ENCODE assay signal across 8 cellular contexts in the genomic region with DNA sequence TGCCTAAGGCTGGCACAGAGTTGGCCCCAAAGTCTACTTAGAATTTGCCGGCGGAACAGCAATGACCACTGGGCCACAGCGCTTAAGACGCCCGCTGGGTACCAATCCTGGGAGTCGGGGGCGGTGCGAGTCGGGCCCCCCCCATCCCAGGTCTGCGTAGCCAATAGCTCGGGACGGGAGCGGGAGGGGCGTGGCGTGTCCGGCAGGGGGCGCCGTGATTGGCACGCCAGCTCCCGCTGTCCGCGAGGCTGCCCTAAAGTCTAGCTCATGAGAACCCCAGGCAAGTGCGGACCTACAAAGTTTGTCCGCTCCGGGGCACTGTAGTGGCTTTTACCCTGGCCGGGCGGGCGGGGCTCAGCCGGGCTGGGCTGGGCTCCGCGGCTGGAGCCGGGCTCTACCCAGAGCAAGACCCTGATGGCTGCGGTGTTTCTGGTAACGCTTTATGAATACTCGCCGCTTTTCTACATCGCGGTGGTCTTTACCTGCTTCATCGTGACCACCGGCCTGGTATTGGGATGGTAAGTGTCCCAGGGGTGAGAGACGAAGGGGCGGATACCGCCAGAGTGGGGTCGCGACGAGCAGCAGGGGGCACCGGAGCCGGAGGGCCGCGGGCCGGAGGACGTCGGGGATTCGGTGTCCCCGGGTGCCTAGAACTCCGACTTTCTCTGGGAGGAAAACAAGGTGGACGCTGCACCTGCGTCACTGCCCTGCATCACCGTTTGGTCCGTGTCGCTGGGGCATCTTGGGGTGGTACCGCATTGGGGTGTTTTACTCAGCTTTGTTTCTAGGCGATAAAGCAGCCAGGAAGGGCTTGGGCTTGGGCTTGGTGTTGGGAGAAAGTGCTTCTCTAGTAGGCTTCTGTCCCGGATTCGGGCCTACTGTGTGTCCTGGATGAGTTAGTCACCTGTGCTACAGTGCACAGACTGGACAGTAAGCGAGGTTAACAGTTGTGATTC. TPM values are rescaled to one million over a fixed set of nuclear protein-coding genes. Genes with fewer than 3 reads are reported as not detected.
A peak's percentile ranks its signal among the peaks of the same experiment; 100 is the strongest.
DNase-seq lines count a peak whose midpoint lies in the region; ATAC-seq and TF ChIP-seq lines count a peak whose summit lies in the region.

A gene with protein sequence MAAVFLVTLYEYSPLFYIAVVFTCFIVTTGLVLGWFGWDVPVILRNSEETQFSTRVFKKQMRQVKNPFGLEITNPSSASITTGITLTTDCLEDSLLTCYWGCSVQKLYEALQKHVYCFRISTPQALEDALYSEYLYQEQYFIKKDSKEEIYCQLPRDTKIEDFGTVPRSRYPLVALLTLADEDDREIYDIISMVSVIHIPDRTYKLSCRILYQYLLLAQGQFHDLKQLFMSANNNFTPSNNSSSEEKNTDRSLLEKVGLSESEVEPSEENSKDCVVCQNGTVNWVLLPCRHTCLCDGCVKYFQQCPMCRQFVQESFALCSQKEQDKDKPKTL (plus strand): TSS at position 361 of the 956 bp plus-strand sequence. CDS start 54 bp downstream, at position 415.

- POLR2A ChIA-PET in RWPE1 (lab: Yijun Ruan, JAX; ENCODE audit: low non-redundant PET), result interaction anchor here (0.6 to 0.9 kb wide), 2 partner anchors 22 kb away, joined by 3 read pairs; no protein-coding TSS in a partner anchor

- H3K27me3 Mint-ChIP-seq in activated T-helper 17 cell treated with anti-CD3 and anti-CD28 coated beads, Interleukin-2, amount 50 U/mL, for 72 hours, result no peaks in the 10 kb centered on the region
- peaks cover 0 to 5% of the 10 kb centered on the region in 2 donors for H3K27me3 Mint-ChIP-seq in natural killer cell (ENCODE audit: low read depth in 2 of 2)

- no peaks in the 10 kb centered on the region for H3K9me3 Mint-ChIP-seq in activated T-helper 17 cell treated with anti-CD3 and anti-CD28 coated beads, Interleukin-2, amount 50 U/mL, for 72 hours
- no peaks in the 10 kb centered on the region for H3K9me3 Mint-ChIP-seq in natural killer cell

- peaks cover 27% of the 10 kb centered on the region for H3K4me1 Mint-ChIP-seq in activated T-helper 17 cell treated with anti-CD3 and anti-CD28 coated beads, Interleukin-2, amount 50 U/mL, for 72 hours
- peaks cover 44 to 55% of the 10 kb centered on the region in 2 donors for H3K4me1 Mint-ChIP-seq in natural killer cell

- peak within 1 kb of the TSS; percentile 74 for H3K27ac ChIP-seq in RWPE1
- peak within 1 kb of the TSS; percentile 69 for H3K27ac ChIP-seq in fibroblast of lung (ENCODE audit: insufficient read depth, low read length)

- H3K9ac ChIP-seq in fibroblast of lung (ENCODE audit: insufficient read depth, low read length), result peak within 1 kb of the TSS; percentile 77

- H3K4me3 Mint-ChIP-seq in activated T-helper 17 cell treated with anti-CD3 and anti-CD28 coated beads, Interleukin-2, amount 50 U/mL, for 72 hours, result peak within 1 kb of the TSS; percentile 89
- H3K4me3 Mint-ChIP-seq in natural killer cell, result peak within 1 kb of the TSS; percentile 95

- H3K27ac Mint-ChIP-seq in activated T-helper 17 cell treated with anti-CD3 and anti-CD28 coated beads, Interleukin-2, amount 50 U/mL, for 72 hours, result peak within 1 kb of the TSS; percentile 97
- peak within 1 kb of the TSS; percentile 84 to 97 for H3K27ac Mint-ChIP-seq in natural killer cell

- CTCF ChIA-PET in RWPE1 (lab: Yijun Ruan, JAX), result interaction anchor here (0.6 to 0.7 kb wide), 2 partner anchors 26 to 150 kb away, joined by 3 read pairs; no protein-coding TSS in a partner anchor

- H4K20me1 ChIP-seq in fibroblast of lung (ENCODE audit: control insufficient read depth, extremely low read depth, insufficient read depth, low read length), result no peaks in the 10 kb centered on the region

- peak within 1 kb of the TSS; percentile 93 for H3K4me3 ChIP-seq in LNCaP clone FGC (ENCODE audit: low read depth, low read length)
- H3K4me3 ChIP-seq in fibroblast of lung (replicated peaks in 1 of 4; ENCODE audit: control extremely low read depth in 1 of 4, insufficient read depth in 1 of 4, low read depth in 3 of 4, low read length in 4 of 4), result peak within 1 kb of the TSS; percentile 78 to 93 (median 90)

- H3K9me3 ChIP-seq in fibroblast of lung (ENCODE audit: control insufficient read depth, insufficient read depth, low read depth, low read length), result no peaks in the 10 kb centered on the region

- intact Hi-C loops in natural killer cell (cut with micrococcal nuclease), result loop anchor here (1.0 to 5.0 kb wide), 4 partner anchors 22 to 392 kb away; a partner anchor contains a TSS

- H3K79me2 ChIP-seq in fibroblast of lung (ENCODE audit: control insufficient read depth, insufficient read depth, low read length), result peaks cover 27% of the 10 kb centered on the region

- peak within 1 kb of the TSS; percentile 95 for H2AFZ ChIP-seq in fibroblast of lung (ENCODE audit: low read length)

- TF ChIP-seq CTCF in LNCaP clone FGC (IDR thresholded peaks at IDR 0.05; ENCODE audit: control insufficient read depth, extremely low read depth, insufficient read depth) (peak; percentile 62), RWPE1 (conservative IDR thresholded peaks at IDR 0.05; ENCODE audit: low read depth) (peak; percentile 54), fibroblast of lung (conservative IDR thresholded peaks at IDR 0.05 in 1 of 2, IDR thresholded peaks at IDR 0.05 in 1 of 2; ENCODE audit: low read depth in 1 of 2, low read length in 2 of 2) (peak; percentile 17 to 34), natural killer cell (IDR thresholded peaks at IDR 0.05) (peak; percentile 50)

- H3K27me3 ChIP-seq in fibroblast of lung (ENCODE audit: control insufficient read depth, insufficient read depth, low read length), result no peaks in the 10 kb centered on the region

- H3K4me2 ChIP-seq in fibroblast of lung (ENCODE audit: extremely low read depth, insufficient read depth, low read length), result peak within 1 kb of the TSS; percentile 87

- peaks cover 9% of the 10 kb centered on the region for H3K36me3 Mint-ChIP-seq in activated T-helper 17 cell treated with anti-CD3 and anti-CD28 coated beads, Interleukin-2, amount 50 U/mL, for 72 hours (ENCODE audit: low read depth)
- H3K36me3 Mint-ChIP-seq in natural killer cell, result no peaks in the 10 kb centered on the region

- DNase-seq in ELR (ENCODE audit: low read depth) (peak; percentile 99), H4 (ENCODE audit: low spot score) (peak; percentile 97), LNCaP clone FGC (ENCODE audit: low read depth) (peak; percentile 93), RWPE1 (ENCODE audit: low spot score) (peak; percentile 95), fibroblast of lung (ENCODE audit: low read depth in 2 of 2) (peak; percentile 99), natural killer cell (peak; percentile 96)
- peak; percentile 97 for DNase-seq in stimulated activated naive CD4-positive, alpha-beta T cell treated with Interleukin-2 at 50 U/mL for 16 hours (lab: John Stamatoyannopoulos, UW)

- ATAC-seq in activated T-helper 17 cell treated with anti-CD3 and anti-CD28 coated beads, Interleukin-2, amount 50 U/mL, for 72 hours (replicated peaks), result peak; percentile 98
- peak; percentile 95 to 98 (median 96) for ATAC-seq in natural killer cell

- H3K4me1 ChIP-seq in fibroblast of lung (ENCODE audit: control insufficient read depth, extremely low read depth, insufficient read depth, low read length), result no peaks in the 10 kb centered on the region

- no peaks in the 10 kb centered on the region for H3K36me3 ChIP-seq in fibroblast of lung (ENCODE audit: control insufficient read depth, insufficient read depth, low read length)

RNA-seq across cellular contexts. Expression of the gene that starts here (rescaled TPM):
- 12.4 and 17.3 TPM in 2 replicates for total RNA-seq in H4 (2014; rRNA removed; shearing (Covaris generic))
- 10 to 100 TPM; 12.3 to 13.5 TPM for total RNA-seq in activated T-helper 17 cell treated with anti-CD3 and anti-CD28 coated beads, Interleukin-2, amount 50 U/mL, for 72 hours
- total RNA-seq in fibroblast of lung (18.2 and 23.0 TPM in 2 replicates), natural killer cell (10 to 100 TPM; 25.4 to 30.1 (median 26.7) TPM)
- 11.7 and 15.8 TPM in 2 replicates for polyA plus RNA-seq in fibroblast of lung
- polyA plus RNA-seq in fibroblast of lung (2012), result 16.4 and 18.5 TPM in 2 replicates
- polyA minus RNA-seq in fibroblast of lung (ENCODE audit: low replicate concordance), result 0.74 and 1.3 TPM in 2 replicates

Comparison
In these comparisons a context has a peak if more than half of its experiments do, and no peak if none do; other contexts are left out.
1. Peak in every context shown above with its lines: DNase-seq, ATAC-seq, H3K4me3 ChIP-seq and H3K27ac ChIP-seq.